In genomic region chr11:64437426-64437825, GRCh38 we compare ENCODE assay signal across 24 cellular contexts.
"Had no signal": no experiment of that assay in that cellular context is flagged by ENCODE, and none has a peak within 500 bp of the region (broad histone marks: within the 10 kb centered on the region; RNA-seq: fewer than 3 reads in every experiment).

No MANE protein-coding gene starts in this region.

- H3K4me1 Mint-ChIP-seq: activated CD4-positive, alpha-beta T cell treated with anti-CD3 and anti-CD28 coated beads, Interleukin-2, amount 10 ng/mL, durations not matched to agents 24 days and 14 days; central memory CD8-positive, alpha-beta T cell had no signal

- DNase-seq: activated CD4-positive, alpha-beta T cell treated with anti-CD3 and anti-CD28 coated beads, Interleukin-2, amount 10 ng/mL, durations not matched to agents 24 days and 14 days; activated CD4-positive, CD25-positive, alpha-beta regulatory T cell; activated CD8-positive, alpha-beta memory T cell treated with anti-CD3 and anti-CD28 coated beads, Interleukin-2, amount 50 U/mL, for 4 hours; activated CD8-positive, alpha-beta T cell treated with anti-CD3 and anti-CD28 coated beads, Interleukin-2, amount 10 ng/mL, durations not matched to agents 7 days and 5 days; activated gamma-delta T cell treated with Interleukin-2 at 50 U/mL for 16 hours; activated T-cell treated with anti-CD3 and anti-CD28 coated beads, Interleukin-2, amount 50 U/mL, for 72 hours; amygdala; brain microvascular endothelial cell; cortex of kidney; effector CD8-positive, alpha-beta T cell; gastrocnemius medialis; heart right ventricle; naive thymus-derived CD4-positive, alpha-beta T cell; small intestine; stimulated activated CD4-positive, alpha-beta T cell treated with anti-CD3 and anti-CD28 coated beads, Interleukin-4, amount 100 ng/mL, for 4 hours; upper lobe of right lung had no signal

- H3K36me3 Mint-ChIP-seq: activated naive CD8-positive, alpha-beta T cell had no signal

- ATAC-seq: activated CD8-positive, alpha-beta T cell treated with anti-CD3 and anti-CD28 coated beads, Interleukin-2, amount 10 ng/mL, durations not matched to agents 7 days and 5 days; activated T-cell treated with anti-CD3 and anti-CD28 coated beads, Interleukin-2, amount 50 U/mL, for 72 hours; gastrocnemius medialis; heart right ventricle; left lobe of liver; naive thymus-derived CD4-positive, alpha-beta T cell; upper lobe of right lung had no signal

- H3K9me3 Mint-ChIP-seq: activated CD4-positive, alpha-beta T cell treated with anti-CD3 and anti-CD28 coated beads, Interleukin-2, amount 10 ng/mL, durations not matched to agents 24 days and 14 days; activated T-cell treated with anti-CD3 and anti-CD28 coated beads, Interleukin-2, amount 50 U/mL, for 72 hours; central memory CD8-positive, alpha-beta T cell; stimulated activated naive CD8-positive, alpha-beta T cell treated with anti-CD3 and anti-CD28 coated beads, Interleukin-15, Interleukin-2, amounts not matched to agents 100 ng/mL and 50 ng/mL, for 24 hours; T-helper 2 cell treated with Interferon-gamma antibody and Interleukin-4, amounts not matched to agents 5 μg/mL and 100 μg/mL, for 36 hours had no signal

- H3K9me3 ChIP-seq: gastrocnemius medialis, neutrophil, right atrium auricular region, upper lobe of right lung had no signal

- H3K4me3 ChIP-seq: gastrocnemius medialis, heart right ventricle, right atrium auricular region, upper lobe of right lung had no signal

- H3K4me1 ChIP-seq: gastrocnemius medialis, right atrium auricular region, upper lobe of right lung had no signal

- H3K27me3 ChIP-seq: right atrium auricular region had no signal

- H3K27ac ChIP-seq: brain microvascular endothelial cell, epithelial cell of prostate, gastrocnemius medialis, heart right ventricle, neutrophil, right atrium auricular region, upper lobe of right lung had no signal

- H3K4me3 Mint-ChIP-seq: activated CD4-positive, alpha-beta T cell treated with anti-CD3 and anti-CD28 coated beads, Interleukin-2, amount 10 ng/mL, durations not matched to agents 24 days and 14 days; activated CD8-positive, alpha-beta T cell treated with anti-CD3 and anti-CD28 coated beads, Interleukin-2, amount 10 ng/mL, durations not matched to agents 7 days and 5 days; activated naive CD8-positive, alpha-beta T cell; activated T-cell treated with anti-CD3 and anti-CD28 coated beads, Interleukin-2, amount 50 U/mL, for 72 hours; central memory CD8-positive, alpha-beta T cell; naive thymus-derived CD4-positive, alpha-beta T cell; stimulated activated naive CD8-positive, alpha-beta T cell treated with anti-CD3 and anti-CD28 coated beads, Interleukin-15, Interleukin-2, amounts not matched to agents 100 ng/mL and 50 ng/mL, for 24 hours; T-helper 2 cell treated with Interferon-gamma antibody and Interleukin-4, amounts not matched to agents 5 μg/mL and 100 μg/mL, for 36 hours had no signal

- H3K27ac Mint-ChIP-seq: activated CD4-positive, alpha-beta T cell treated with anti-CD3 and anti-CD28 coated beads, Interleukin-2, amount 10 ng/mL, durations not matched to agents 24 days and 14 days; activated CD8-positive, alpha-beta T cell treated with anti-CD3 and anti-CD28 coated beads, Interleukin-2, amount 10 ng/mL, durations not matched to agents 7 days and 5 days; activated naive CD8-positive, alpha-beta T cell; activated T-cell treated with anti-CD3 and anti-CD28 coated beads, Interleukin-2, amount 50 U/mL, for 72 hours; naive thymus-derived CD4-positive, alpha-beta T cell; stimulated activated naive CD8-positive, alpha-beta T cell treated with anti-CD3 and anti-CD28 coated beads, Interleukin-15, Interleukin-2, amounts not matched to agents 100 ng/mL and 50 ng/mL, for 24 hours; T-helper 2 cell treated with Interferon-gamma antibody and Interleukin-4, amounts not matched to agents 5 μg/mL and 100 μg/mL, for 36 hours had no signal

- H3K36me3 ChIP-seq: brain microvascular endothelial cell, gastrocnemius medialis, heart right ventricle, neutrophil, right atrium auricular region, upper lobe of right lung had no signal
